ENCODE assay signal across 21 cellular contexts in the genomic region with DNA sequence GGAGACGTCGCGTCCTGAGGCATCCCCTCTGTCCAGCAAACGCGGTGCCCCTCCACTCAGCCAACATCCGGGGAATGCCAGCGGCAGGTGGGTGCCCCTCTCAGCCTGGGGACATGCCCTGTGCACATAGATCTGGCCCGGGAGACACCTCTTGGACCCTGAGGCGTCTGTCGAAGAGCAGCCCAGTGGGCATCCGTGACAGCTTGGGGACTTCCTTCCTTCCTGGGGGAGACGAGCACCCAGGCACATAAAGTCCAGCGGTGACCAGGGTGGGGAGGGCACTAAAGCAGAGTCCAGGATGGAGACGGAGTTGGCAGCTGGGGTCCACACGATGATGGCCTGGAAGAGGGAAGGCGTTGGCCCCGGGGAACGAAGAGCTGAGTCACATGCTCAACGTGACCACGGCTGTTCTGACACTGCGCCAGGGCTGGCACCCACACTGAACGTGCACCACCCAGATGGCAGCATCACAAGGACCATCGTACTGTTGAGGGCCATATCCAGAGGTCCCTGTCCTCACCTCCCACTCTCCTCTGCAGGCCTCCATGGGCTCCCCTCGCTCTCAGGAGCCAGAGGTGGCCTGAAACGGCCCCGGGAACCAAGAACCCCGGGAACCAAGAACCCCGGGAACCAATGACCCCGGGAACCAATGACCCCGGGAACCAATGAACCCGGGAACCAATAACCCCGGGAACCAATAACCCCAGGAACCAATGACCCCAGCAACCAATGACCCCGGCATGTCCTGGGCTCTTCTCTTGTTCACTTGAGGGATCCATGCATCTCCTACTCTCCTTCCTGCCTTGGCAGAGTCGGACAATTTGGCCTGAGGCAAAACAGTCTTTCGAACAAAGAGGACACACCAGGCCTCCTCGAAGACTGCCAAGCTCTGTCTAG. TPM values are rescaled to one million over a fixed set of nuclear protein-coding genes. Genes with fewer than 3 reads are reported as not detected.
DNase-seq lines count a peak whose midpoint lies in the region; ATAC-seq and TF ChIP-seq lines count a peak whose summit lies in the region.
"Had no signal": no experiment of that assay in that cellular context is flagged by ENCODE, and none has a peak within 500 bp of the region (broad histone marks: within the 10 kb centered on the region; RNA-seq: fewer than 3 reads in every experiment).

No MANE protein-coding gene starts in this region.

- DNase-seq in activated naive CD4-positive, alpha-beta T cell treated with anti-CD3 and anti-CD28 coated beads for 36 hours = peak; percentile 4
- DNase-seq in activated naive CD4-positive, alpha-beta T cell treated with Interleukin-2 at 50 U/mL for 16 hours = no peak
- DNase-seq in central memory CD8-positive, alpha-beta T cell (ENCODE audit: low spot score in 2 of 2) = no peak
- DNase-seq in lower lobe of right lung = peak; percentile 45
- DNase-seq in spleen = peak; percentile 66
- no peak for DNase-seq in AG20443 (ENCODE audit: low spot score)
- DNase-seq in GOT3 (lab: John Stamatoyannopoulos, UW) = no peak
- DNase-seq: activated CD4-positive, alpha-beta T cell treated with anti-CD3 and anti-CD28 coated beads for 4 hours; activated CD8-positive, alpha-beta memory T cell treated with anti-CD3 and anti-CD28 coated beads, Interleukin-2, amount 50 U/mL, for 48 hours; COR-L47; cortex of kidney; EL; Karpas-422; NCI-H1105; OCI-M1; stimulated activated CD4-positive, alpha-beta T cell treated with anti-CD3 and anti-CD28 coated beads, Interleukin-2, amount 100 ng/mL, for 24 hours; T-helper 9 cell had no signal

- H3K27me3 Mint-ChIP-seq in activated naive CD4-positive, alpha-beta T cell treated with anti-CD3 and anti-CD28 coated beads for 36 hours (ENCODE audit: low read depth) = no peaks in the 10 kb centered on the region
- H3K27me3 Mint-ChIP-seq in central memory CD8-positive, alpha-beta T cell = no peaks in the 10 kb centered on the region
- H3K27me3 Mint-ChIP-seq: activated naive CD4-positive, alpha-beta T cell treated with anti-CD3 and anti-CD28 coated beads, Interleukin-2, amount 50 U/mL, for 24 hours had no signal

- H3K27ac Mint-ChIP-seq in activated naive CD4-positive, alpha-beta T cell treated with anti-CD3 and anti-CD28 coated beads for 36 hours = no peak overlapping the region
- H3K27ac Mint-ChIP-seq in central memory CD8-positive, alpha-beta T cell (ENCODE audit: low read depth) = peak overlapping the region; percentile 55
- H3K27ac Mint-ChIP-seq: activated naive CD4-positive, alpha-beta T cell treated with anti-CD3 and anti-CD28 coated beads, Interleukin-2, amount 50 U/mL, for 24 hours had no signal

- peaks cover 34% of the 10 kb centered on the region for H3K4me1 Mint-ChIP-seq in activated naive CD4-positive, alpha-beta T cell treated with anti-CD3 and anti-CD28 coated beads for 36 hours (ENCODE audit: low read depth)
- peaks cover 25% of the 10 kb centered on the region for H3K4me1 Mint-ChIP-seq in central memory CD8-positive, alpha-beta T cell

- no peak overlapping the region for H3K4me3 ChIP-seq in lower lobe of right lung
- H3K4me3 ChIP-seq in spleen = no peak overlapping the region
- H3K4me3 ChIP-seq: vagina had no signal

- no peak for TF ChIP-seq POLR2A in spleen (IDR thresholded peaks at IDR 0.05)

- H3K36me3 ChIP-seq in lower lobe of right lung = peaks cover 14% of the 10 kb centered on the region
- peaks cover 0 to 36% (median 5%) of the 10 kb centered on the region in 6 donors for H3K36me3 ChIP-seq in spleen
- H3K36me3 ChIP-seq: vagina had no signal

- CTCF ChIA-PET in activated naive CD4-positive, alpha-beta T cell treated with anti-CD3 and anti-CD28 coated beads for 36 hours (lab: Charles Lee) = no interaction called here

- H3K36me3 Mint-ChIP-seq in activated naive CD4-positive, alpha-beta T cell treated with anti-CD3 and anti-CD28 coated beads for 36 hours (ENCODE audit: low read depth) = peaks cover 9% of the 10 kb centered on the region
- peaks cover 7% of the 10 kb centered on the region for H3K36me3 Mint-ChIP-seq in central memory CD8-positive, alpha-beta T cell (ENCODE audit: insufficient read depth)
- H3K36me3 Mint-ChIP-seq: activated naive CD4-positive, alpha-beta T cell treated with anti-CD3 and anti-CD28 coated beads, Interleukin-2, amount 50 U/mL, for 24 hours had no signal

- intact Hi-C loops in activated naive CD4-positive, alpha-beta T cell treated with anti-CD3 and anti-CD28 coated beads for 36 hours (cut with micrococcal nuclease) = no loop called here
- intact Hi-C loops in lower lobe of right lung (cut with DNase I) = no loop called here
- intact Hi-C loops in spleen (cut with DNase I; ENCODE audit: low total_unique reads) = no loop called here

- TF ChIP-seq CTCF in lower lobe of right lung (IDR thresholded peaks at IDR 0.05) (no peak), spleen (IDR thresholded peaks at IDR 0.05 in 8 of 11, conservative IDR thresholded peaks at IDR 0.05 in 3 of 11) (no peak)

- whole genome bisulfite sequencing in spleen, 5 donors = 86 to 96% (median 89%) methylated on average over 29 to 36 of the region's 36 CpGs

- H3K4me1 ChIP-seq in lower lobe of right lung (peaks cover 19% of the 10 kb centered on the region), spleen (peaks cover 9 to 51% (median 34%) of the 10 kb centered on the region in 6 donors)

- H3K27ac ChIP-seq in lower lobe of right lung (no peak overlapping the region), spleen (peak overlapping the region in 1 of 8 donors; percentile 11)
- H3K27ac ChIP-seq: vagina had no signal

- no peak for ATAC-seq in central memory CD8-positive, alpha-beta T cell (replicated peaks; ENCODE audit: extremely low read depth, poor library complexity, severe bottlenecking)
- ATAC-seq in lower lobe of right lung (no peak), HG03442 (IDR thresholded peaks at IDR 0.05; ENCODE audit: unreplicated experiment) (no peak)
- ATAC-seq: right cardiac atrium had no signal

- H3K27me3 ChIP-seq in lower lobe of right lung (ENCODE audit: low read depth) = no peaks in the 10 kb centered on the region
- H3K27me3 ChIP-seq in spleen (replicated peaks in 1 of 7) = no peaks in the 10 kb centered on the region
- H3K27me3 ChIP-seq: vagina had no signal

- H3K9me3 ChIP-seq in lower lobe of right lung = no peaks in the 10 kb centered on the region
- H3K9me3 ChIP-seq in spleen = no peaks in the 10 kb centered on the region
- H3K9me3 ChIP-seq: vagina had no signal

- H3K4me3 Mint-ChIP-seq in activated naive CD4-positive, alpha-beta T cell treated with anti-CD3 and anti-CD28 coated beads for 36 hours = no peak overlapping the region
- no peak overlapping the region for H3K4me3 Mint-ChIP-seq in central memory CD8-positive, alpha-beta T cell
- H3K4me3 Mint-ChIP-seq: activated naive CD4-positive, alpha-beta T cell treated with anti-CD3 and anti-CD28 coated beads, Interleukin-2, amount 50 U/mL, for 24 hours had no signal

- no peaks in the 10 kb centered on the region for H3K9me3 Mint-ChIP-seq in activated naive CD4-positive, alpha-beta T cell treated with anti-CD3 and anti-CD28 coated beads for 36 hours
- H3K9me3 Mint-ChIP-seq in central memory CD8-positive, alpha-beta T cell = no peaks in the 10 kb centered on the region
- H3K9me3 Mint-ChIP-seq: activated naive CD4-positive, alpha-beta T cell treated with anti-CD3 and anti-CD28 coated beads, Interleukin-2, amount 50 U/mL, for 24 hours had no signal

RNA-seq across cellular contexts. Expression of a gene that starts 22.6 kb away (rescaled TPM):
- total RNA-seq in activated naive CD4-positive, alpha-beta T cell treated with anti-CD3 and anti-CD28 coated beads for 36 hours = 10 to 100 TPM; 32.0 to 35.6 TPM
- total RNA-seq in lower lobe of right lung = 44.9 TPM
- 100 to 1,000 TPM in 2 of 7 donors, 10 to 100 TPM in 5; 58.0 to 122 (median 79.4) TPM for total RNA-seq in spleen
- polyA plus RNA-seq in spleen = 10 to 100 TPM in 1 of 3 donors, 1 to 10 TPM in 2; 3.2 to 10.1 (median 3.8) TPM

Comparison
In these comparisons a context has a peak if more than half of its experiments do, and no peak if none do; other contexts are left out.
1. DNase-seq: peak in activated naive CD4-positive, alpha-beta T cell treated with anti-CD3 and anti-CD28 coated beads for 36 hours (single experiment), lower lobe of right lung (single experiment) and spleen (single experiment); none in activated naive CD4-positive, alpha-beta T cell treated with Interleukin-2 at 50 U/mL for 16 hours (single experiment), central memory CD8-positive, alpha-beta T cell (0 of 2), AG20443 (single experiment) and GOT3 (single experiment).